Comparison of ENCODE assay signal across 30 cellular contexts in the genomic region with DNA sequence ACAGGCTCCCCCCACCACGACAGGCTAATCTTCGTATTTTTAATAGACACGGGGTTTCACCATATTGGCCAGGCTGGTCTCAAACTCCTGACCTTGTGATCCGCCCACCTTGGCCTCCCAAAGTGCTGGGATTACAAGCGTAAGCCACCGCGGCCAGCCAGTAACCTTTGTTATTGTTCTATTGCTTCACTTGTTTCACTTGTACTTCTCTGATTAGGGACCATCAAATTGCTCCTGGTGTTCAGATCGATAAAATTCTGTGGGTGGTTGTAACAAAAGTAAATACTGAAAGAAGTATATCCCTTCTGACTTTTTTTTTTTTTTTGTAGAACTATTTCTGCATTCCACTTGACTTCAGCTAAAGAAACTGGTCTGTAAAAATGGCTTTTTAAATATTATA.
"Had no signal": no experiment of that assay in that cellular context is flagged by ENCODE, and none has a peak within 500 bp of the region (broad histone marks: within the 10 kb centered on the region; RNA-seq: fewer than 3 reads in every experiment).

No MANE protein-coding gene starts in this region.

- H3K9me3 ChIP-seq: Peyer's patch had no signal

- H3K36me3 ChIP-seq: Peyer's patch had no signal

- ATAC-seq: activated CD8-positive, alpha-beta T cell treated with anti-CD3 and anti-CD28 coated beads for 36 hours; activated naive CD8-positive, alpha-beta T cell treated with anti-CD3 and anti-CD28 coated beads, Interleukin-2, amount 50 U/mL, for 24 hours; Right ventricle myocardium inferior; SK-N-SH treated with all-trans-retinoic acid at 6 μM for 48 hours had no signal

- DNase-seq: activated CD4-positive, alpha-beta T cell treated with anti-CD3 and anti-CD28 coated beads, Interleukin-2, amount 10 ng/mL, durations not matched to agents 24 days and 14 days; activated CD4-positive, alpha-beta T cell treated with anti-CD3 and anti-CD28 coated beads, Interleukin-2, amount 50 U/mL, for 4 hours; activated CD8-positive, alpha-beta T cell treated with anti-CD3 and anti-CD28 coated beads for 36 hours; activated gamma-delta T cell treated with Interleukin-2 at 50 U/mL for 16 hours; activated naive CD4-positive, alpha-beta T cell treated with anti-CD3 and anti-CD28 coated beads, Interleukin-2, amount 10 ng/mL, durations not matched to agents 7 days and 5 days; activated naive CD8-positive, alpha-beta T cell treated with anti-CD3 and anti-CD28 coated beads, Interleukin-2, amount 50 U/mL, for 24 hours; activated T-cell treated with anti-CD3 and anti-CD28 coated beads, Interleukin-2, amount 50 U/mL, for 24 hours; anterior cingulate cortex; central memory CD4-positive, alpha-beta T cell; Kasumi-1; MM.1S; MV-4-11; NCI-H1092; NCI-H1436 treated with DMSO at 0.1 percent for 48 hours; NCI-H187 treated with DMSO at 0.1 percent for 48 hours; NCI-H2081 treated with DMSO at 0.1 percent for 48 hours; NCI-H226; NCI-H446 treated with DMSO at 0.1 percent for 48 hours; NCI-H524; NCI-H69; NCI-H82; Peyer's patch; RPMI8226; SIG-M5; SW 1271; T-helper 1 cell; T-helper 2 cell; T1000 had no signal

- H3K27me3 ChIP-seq: Peyer's patch had no signal

- H3K27ac ChIP-seq: Peyer's patch had no signal

- H3K4me1 ChIP-seq: Peyer's patch had no signal

- H3K4me3 ChIP-seq: Peyer's patch had no signal
